ENCODE assay signal across 36 cellular contexts in the genomic region with DNA sequence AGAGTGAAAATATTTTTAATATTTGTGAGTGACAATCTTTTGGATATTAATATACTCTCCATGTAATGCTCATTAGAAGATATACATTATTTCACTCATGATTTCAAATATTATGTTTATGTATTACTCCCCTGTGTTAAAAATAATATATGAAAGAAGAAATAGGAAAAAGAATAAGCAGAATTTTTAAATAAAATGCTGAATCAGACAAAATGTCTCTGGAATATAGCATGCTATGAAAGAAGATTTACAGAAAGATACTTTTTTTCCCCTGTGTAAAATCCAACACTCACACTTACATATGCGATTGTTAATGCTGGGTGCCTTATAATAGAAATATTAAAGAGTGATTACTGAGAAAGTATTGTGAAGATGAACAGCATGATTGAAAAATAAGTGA.
DNase-seq lines count a peak whose midpoint lies in the region; ATAC-seq, FAIRE-seq and TF ChIP-seq lines count a peak whose summit lies in the region.
"Had no signal": no experiment of that assay in that cellular context is flagged by ENCODE, and none has a peak within 500 bp of the region (broad histone marks: within the 10 kb centered on the region; RNA-seq: fewer than 3 reads in every experiment).

No MANE protein-coding gene starts in this region.

- DNase-seq in HepG2 (ENCODE audit: low spot score) = no peak
- no peak for DNase-seq in right lobe of liver
- DNase-seq in A549 (ENCODE audit: low read depth in 1 of 2, low spot score in 1 of 2) = no peak
- DNase-seq in IMR-90 = no peak
- no peak for DNase-seq in K562 (ENCODE audit: extremely low read depth in 1 of 4, low spot score in 3 of 4)
- DNase-seq in NAMALWA (ENCODE audit: low spot score) = no peak
- no peak for DNase-seq in progenitor cell of endocrine pancreas (ENCODE audit: low spot score, unreplicated experiment)
- DNase-seq in T-helper 17 cell = no peak
- DNase-seq: 8988T; ACHN; AML-193; BE2C; C1 segment of cervical spinal cord; Caco-2; Calu3; CD4-positive, alpha-beta memory T cell; CD4-positive, alpha-beta T cell; CD4-positive, CD25-positive, alpha-beta regulatory T cell; CD8-positive, alpha-beta memory T cell; CD8-positive, alpha-beta T cell; COR-L47; DMS 273 treated with DMSO at 0.1 percent for 48 hours; DMS153; DMS53; DMS79; DMS79 treated with DMSO at 0.1 percent for 48 hours; DND-41; EL had no signal

- no peak overlapping the region for H4K8ac ChIP-seq in IMR-90 (ENCODE audit: low read depth in 2 of 2, low read length in 2 of 2)

- no peaks in the 10 kb centered on the region for H3K36me3 ChIP-seq in HepG2 (replicated peaks in 1 of 2; ENCODE audit: control insufficient read depth in 1 of 2, insufficient read depth in 2 of 2, low read length in 2 of 2)
- H3K36me3 ChIP-seq in right lobe of liver = no peaks in the 10 kb centered on the region
- no peaks in the 10 kb centered on the region for H3K36me3 ChIP-seq in IMR-90 (ENCODE audit: control insufficient read depth, insufficient read depth, low read length)
- H3K36me3 ChIP-seq in K562 (ENCODE audit: control insufficient read depth, insufficient read depth, low read length) = no peaks in the 10 kb centered on the region
- H3K36me3 ChIP-seq: BE2C; BLaER1; BLaER1 treated with 17β-estradiol and CSF1 and Interleukin-3, amounts not matched to agents 10 nM and 100 nM had no signal

- H2AK9ac ChIP-seq in IMR-90 (replicated peaks; ENCODE audit: low read depth, low read length, poor library complexity) = no peak overlapping the region

- H4K5ac ChIP-seq in IMR-90 (ENCODE audit: low read depth, low read length) = no peak overlapping the region

- no peak overlapping the region for H3K4ac ChIP-seq in IMR-90 (ENCODE audit: low read depth, low read length)

- H3K27me3 Mint-ChIP-seq in progenitor cell of endocrine pancreas (no peaks in the 10 kb centered on the region), T-helper 17 cell (no peaks in the 10 kb centered on the region)
- H3K27me3 Mint-ChIP-seq: B cell; CD4-positive, alpha-beta memory T cell; CD4-positive, alpha-beta T cell; CD4-positive, CD25-positive, alpha-beta regulatory T cell; CD8-positive, alpha-beta memory T cell had no signal

- H3K4me3 Mint-ChIP-seq in progenitor cell of endocrine pancreas (ENCODE audit: low read depth) = no peak overlapping the region
- no peak overlapping the region for H3K4me3 Mint-ChIP-seq in T-helper 17 cell
- H3K4me3 Mint-ChIP-seq: B cell; CD14-positive monocyte; CD4-positive, alpha-beta memory T cell; CD4-positive, alpha-beta T cell; CD4-positive, CD25-positive, alpha-beta regulatory T cell; CD8-positive, alpha-beta memory T cell; CD8-positive, alpha-beta T cell had no signal

- H3K27me3 ChIP-seq in HepG2 (ENCODE audit: control insufficient read depth in 1 of 2, insufficient read depth in 2 of 2, low read length in 2 of 2) (no peaks in the 10 kb centered on the region), right lobe of liver (no peaks in the 10 kb centered on the region), IMR-90 (ENCODE audit: control insufficient read depth, insufficient read depth, low read length) (no peaks in the 10 kb centered on the region), K562 (ENCODE audit: control insufficient read depth in 2 of 2, insufficient read depth in 2 of 2, low read length in 2 of 2) (no peaks in the 10 kb centered on the region)
- H3K27me3 ChIP-seq: BE2C; BLaER1; BLaER1 treated with 17β-estradiol and CSF1 and Interleukin-3, amounts not matched to agents 10 nM and 100 nM had no signal

- no peak overlapping the region for H2AK5ac ChIP-seq in IMR-90 (ENCODE audit: low read depth, low read length)

- no peak overlapping the region for H3K23ac ChIP-seq in IMR-90 (ENCODE audit: low read depth, low read length)

- no peak overlapping the region for H3K56ac ChIP-seq in IMR-90 (ENCODE audit: extremely low read depth, insufficient read depth, low read length)

- H3K79me2 ChIP-seq in HepG2 (ENCODE audit: insufficient read depth, low read length) = no peaks in the 10 kb centered on the region
- no peaks in the 10 kb centered on the region for H3K79me2 ChIP-seq in K562 (ENCODE audit: control insufficient read depth, insufficient read depth, low read length)

- H3K4me1 Mint-ChIP-seq in progenitor cell of endocrine pancreas (ENCODE audit: low read depth) (no peaks in the 10 kb centered on the region), T-helper 17 cell (no peaks in the 10 kb centered on the region)
- H3K4me1 Mint-ChIP-seq: B cell; CD14-positive monocyte; CD4-positive, alpha-beta memory T cell; CD4-positive, CD25-positive, alpha-beta regulatory T cell; CD8-positive, alpha-beta memory T cell had no signal

- no peak overlapping the region for H2AFZ ChIP-seq in HepG2 (ENCODE audit: low read length)
- H2AFZ ChIP-seq in IMR-90 (replicated peaks; ENCODE audit: low read length, poor library complexity) = no peak overlapping the region
- no peak overlapping the region for H2AFZ ChIP-seq in K562 (ENCODE audit: low read depth, low read length)

- no peak overlapping the region for H2BK5ac ChIP-seq in IMR-90 (ENCODE audit: low read depth, low read length, poor library complexity, severe bottlenecking)

- H3K9me1 ChIP-seq in IMR-90 (ENCODE audit: insufficient read depth, low read length) (no peaks in the 10 kb centered on the region), K562 (ENCODE audit: control insufficient read depth, insufficient read depth, low read length) (no peaks in the 10 kb centered on the region)

- no peak overlapping the region for H2BK120ac ChIP-seq in IMR-90 (ENCODE audit: low read depth, low read length)

- CTCF ChIA-PET in HepG2 (lab: Yijun Ruan, JAX; ENCODE audit: low intra/inter-chr PET ratio, low total read pairs) = no interaction called here
- CTCF ChIA-PET in A549 (lab: Yijun Ruan, JAX) = no interaction called here
- CTCF ChIA-PET in IMR-90 (lab: Yijun Ruan, JAX) = no interaction called here
- CTCF ChIA-PET in K562 (lab: Yijun Ruan, JAX; ENCODE audit: low intra/inter-chr PET ratio) = no interaction called here

- ATAC-seq in HepG2 = no peak
- ATAC-seq in right lobe of liver = no peak
- no peak for ATAC-seq in A549
- ATAC-seq in IMR-90 (ENCODE audit: low read depth) = no peak
- ATAC-seq in K562 = no peak
- ATAC-seq in T-helper 17 cell = no peak
- ATAC-seq: CD8-positive, alpha-beta T cell had no signal

- no peak overlapping the region for H3K18ac ChIP-seq in IMR-90 (ENCODE audit: low read depth, low read length)

- WGBS in HepG2 (ENCODE audit: low lambda C conversion rate) = 0% methylated on average over 1 of the region's 1 CpG
- whole genome bisulfite sequencing in right lobe of liver (ENCODE audit: insufficient coverage, low coverage, low lambda C conversion rate, missing lambda C conversion rate) = 100% methylated on average over 1 of the region's 1 CpG
- 95% methylated on average over 1 of the region's 1 CpG for WGBS in A549 (ENCODE audit: missing lambda C conversion rate)
- WGBS in IMR-90 (ENCODE audit: extremely low coverage in 2 of 2, insufficient read length in 1 of 2), 2 experiments = no CpG with 5 or more reads among the region's 1 CpG
- 0% methylated on average over 1 of the region's 1 CpG for WGBS in K562 (ENCODE audit: insufficient coverage, low coverage, missing lambda C conversion rate)

- H3K14ac ChIP-seq in IMR-90 (replicated peaks; ENCODE audit: low read depth, low read length) = no peak overlapping the region

- POLR2A ChIA-PET in HepG2 (lab: Yijun Ruan, JAX) = no interaction called here
- POLR2A ChIA-PET in A549 (lab: Yijun Ruan, JAX) = no interaction called here
- POLR2A ChIA-PET in IMR-90 (lab: Charles Lee; ENCODE audit: unreplicated experiment) = no interaction called here
- POLR2A ChIA-PET in K562 (lab: Yijun Ruan, JAX) = no interaction called here

- TF ChIP-seq POLR2A in HepG2 (IDR thresholded peaks at IDR 0.05; ENCODE audit: insufficient read depth in 1 of 2, low read depth in 2 of 2, low read length in 2 of 2) = no peak
- no peak for TF ChIP-seq POLR2A in right lobe of liver (IDR thresholded peaks at IDR 0.05)
- TF ChIP-seq POLR2A in A549 (IDR thresholded peaks at IDR 0.05; ENCODE audit: low read length) = no peak
- TF ChIP-seq POLR2A in IMR-90 (IDR thresholded peaks at IDR 0.05; ENCODE audit: low read depth, low read length) = no peak
- TF ChIP-seq POLR2A in K562 (conservative IDR thresholded peaks at IDR 0.05) = no peak

- H3K79me1 ChIP-seq in IMR-90 (ENCODE audit: low read depth in 1 of 2, low read length in 2 of 2) = no peaks in the 10 kb centered on the region

- no peak overlapping the region for H4K91ac ChIP-seq in IMR-90 (ENCODE audit: insufficient read depth, low read depth, low read length)

- no TSS peak for BruUV-seq in HepG2 (replicated peaks; lab: Mats Ljungman, UMichigan)
- BruUV-seq in IMR-90 (replicated peaks; lab: Mats Ljungman, UMichigan) = no TSS peak
- BruUV-seq in K562 (replicated peaks; lab: Mats Ljungman, UMichigan) = no TSS peak

- TF ChIP-seq EP300 in HepG2 (IDR thresholded peaks at IDR 0.05; ENCODE audit: low read depth in 2 of 2, low read length in 2 of 2) = no peak
- no peak for TF ChIP-seq EP300 in HepG2 (CRISPR knock-in tag; IDR thresholded peaks at IDR 0.05; ENCODE audit: borderline replicate concordance)
- TF ChIP-seq EP300 in A549 (IDR thresholded peaks at IDR 0.05) = no peak
- no peak for TF ChIP-seq EP300 in K562 (IDR thresholded peaks at IDR 0.05; ENCODE audit: low read length)

- H3K4me3 ChIP-seq in HepG2 (replicated peaks in 1 of 3; ENCODE audit: insufficient read depth in 1 of 3, low read depth in 2 of 3, low read length in 3 of 3) (no peak overlapping the region), right lobe of liver (no peak overlapping the region), A549 (no peak overlapping the region), IMR-90 (ENCODE audit: insufficient read depth, low read depth, low read length) (no peak overlapping the region), K562 (no peak overlapping the region)
- H3K4me3 ChIP-seq: BLaER1; BLaER1 treated with 17β-estradiol and CSF1 and Interleukin-3, amounts not matched to agents 10 nM and 100 nM had no signal

- dilution Hi-C loops in IMR-90 (cut with HindIII; ENCODE audit: low sequenced_read_pairs, unreplicated experiment) = no loop called here

- TF ChIP-seq CTCF in HepG2 (CRISPR knock-in tag; IDR thresholded peaks at IDR 0.05) (no peak), right lobe of liver (IDR thresholded peaks at IDR 0.05) (no peak), A549 (IDR thresholded peaks at IDR 0.05) (no peak), IMR-90 (conservative IDR thresholded peaks at IDR 0.05; ENCODE audit: low read depth, low read length) (no peak), K562 (IDR thresholded peaks at IDR 0.05 in 2 of 3, conservative IDR thresholded peaks at IDR 0.05 in 1 of 3; ENCODE audit: insufficient read depth in 2 of 3, low read depth in 1 of 3, low read length in 3 of 3) (no peak), progenitor cell of endocrine pancreas (IDR thresholded peaks at IDR 0.05; ENCODE audit: unreplicated experiment) (no peak)

- no peak overlapping the region for H2BK15ac ChIP-seq in IMR-90 (ENCODE audit: low read depth, low read length)

- no peak overlapping the region for H3K27ac ChIP-seq in HepG2 (ENCODE audit: extremely low read length, insufficient read depth, low read length)
- H3K27ac ChIP-seq in right lobe of liver = no peak overlapping the region
- H3K27ac ChIP-seq in A549 = no peak overlapping the region
- no peak overlapping the region for H3K27ac ChIP-seq in IMR-90 (ENCODE audit: insufficient read depth, low read length)
- H3K27ac ChIP-seq in K562 (ENCODE audit: extremely low read depth, low read depth, low read length) = no peak overlapping the region
- H3K27ac ChIP-seq: 22Rv1; BLaER1; BLaER1 treated with 17β-estradiol and CSF1 and Interleukin-3, amounts not matched to agents 10 nM and 100 nM; C4-2B had no signal

- H3K4me1 ChIP-seq in HepG2 (ENCODE audit: insufficient read depth, low read length) (no peaks in the 10 kb centered on the region), right lobe of liver (no peaks in the 10 kb centered on the region), A549 (no peaks in the 10 kb centered on the region), IMR-90 (ENCODE audit: control insufficient read depth, insufficient read depth, low read length) (no peaks in the 10 kb centered on the region), K562 (replicated peaks in 1 of 2; ENCODE audit: control insufficient read depth in 2 of 2, insufficient read depth in 2 of 2, low read length in 2 of 2) (no peaks in the 10 kb centered on the region)
- H3K4me1 ChIP-seq: BE2C; BLaER1; BLaER1 treated with 17β-estradiol and CSF1 and Interleukin-3, amounts not matched to agents 10 nM and 100 nM; Caco-2 had no signal

- H3K9ac ChIP-seq in HepG2 (ENCODE audit: insufficient read depth, low read depth, low read length) = no peak overlapping the region
- H3K9ac ChIP-seq in IMR-90 (ENCODE audit: low read depth, low read length) = no peak overlapping the region
- H3K9ac ChIP-seq in K562 (ENCODE audit: insufficient read depth in 1 of 2, low read depth in 2 of 2, low read length in 2 of 2) = no peak overlapping the region
- H3K9ac ChIP-seq: BLaER1; BLaER1 treated with 17β-estradiol and CSF1 and Interleukin-3, amounts not matched to agents 10 nM and 100 nM had no signal

- H3K27ac Mint-ChIP-seq in progenitor cell of endocrine pancreas (no peak overlapping the region), T-helper 17 cell (no peak overlapping the region)
- H3K27ac Mint-ChIP-seq: B cell; CD14-positive monocyte; CD4-positive, alpha-beta memory T cell; CD4-positive, alpha-beta T cell; CD4-positive, CD25-positive, alpha-beta regulatory T cell; CD8-positive, alpha-beta T cell had no signal

- TF ChIP-seq RAD21 in HepG2 (CRISPR knock-in tag; IDR thresholded peaks at IDR 0.05) (no peak), A549 (conservative IDR thresholded peaks at IDR 0.05 in 1 of 2, IDR thresholded peaks at IDR 0.05 in 1 of 2) (no peak), IMR-90 (IDR thresholded peaks at IDR 0.05; ENCODE audit: low read length) (no peak), K562 (CRISPR knock-in tag; conservative IDR thresholded peaks at IDR 0.05 in 1 of 2, IDR thresholded peaks at IDR 0.05 in 1 of 2) (no peak)

- no peak overlapping the region for H2BK20ac ChIP-seq in IMR-90 (ENCODE audit: low read depth, low read length)

- H3K36me3 Mint-ChIP-seq in progenitor cell of endocrine pancreas (ENCODE audit: insufficient read depth) = no peaks in the 10 kb centered on the region
- H3K36me3 Mint-ChIP-seq in T-helper 17 cell (ENCODE audit: low read depth) = no peaks in the 10 kb centered on the region
- H3K36me3 Mint-ChIP-seq: CD14-positive monocyte; CD4-positive, alpha-beta memory T cell; CD4-positive, CD25-positive, alpha-beta regulatory T cell; CD8-positive, alpha-beta memory T cell; CD8-positive, alpha-beta T cell had no signal

- no peaks in the 10 kb centered on the region for H3K9me3 Mint-ChIP-seq in progenitor cell of endocrine pancreas (ENCODE audit: low read depth)
- H3K9me3 Mint-ChIP-seq: CD4-positive, alpha-beta T cell; CD8-positive, alpha-beta T cell had no signal

- H3K4me2 ChIP-seq in HepG2 (ENCODE audit: low read depth, low read length) (no peak overlapping the region), A549 (no peak overlapping the region), IMR-90 (ENCODE audit: low read depth, low read length) (no peak overlapping the region), K562 (ENCODE audit: insufficient read depth, low read length) (no peak overlapping the region)
- H3K4me2 ChIP-seq: BLaER1; BLaER1 treated with 17β-estradiol and CSF1 and Interleukin-3, amounts not matched to agents 10 nM and 100 nM had no signal

- H3K9me3 ChIP-seq in HepG2 (ENCODE audit: low read length) (no peaks in the 10 kb centered on the region), right lobe of liver (no peaks in the 10 kb centered on the region), A549 (no peaks in the 10 kb centered on the region), IMR-90 (ENCODE audit: control insufficient read depth, insufficient read depth, low read length) (peaks cover 5% of the 10 kb centered on the region; the same call in 1 of the 2 replicates), K562 (replicated peaks; ENCODE audit: control insufficient read depth, insufficient read depth, low read depth, low read length) (no peaks in the 10 kb centered on the region), T-helper 17 cell (ENCODE audit: control insufficient read depth, low read length, poor library complexity, severe bottlenecking) (no peaks in the 10 kb centered on the region)
- H3K9me3 ChIP-seq: BE2C, Caco-2 had no signal

- intact Hi-C loops in HepG2 (cut with micrococcal nuclease; ENCODE audit: unreplicated experiment) = no loop called here
- intact Hi-C loops in right lobe of liver (cut with DNase I) = no loop called here
- intact Hi-C loops in IMR-90 (cut with micrococcal nuclease) = no loop called here
- intact Hi-C loops in K562 (cut with micrococcal nuclease) = no loop called here

- H4K20me1 ChIP-seq in HepG2 (ENCODE audit: insufficient read depth, low read length) (no peaks in the 10 kb centered on the region), IMR-90 (ENCODE audit: insufficient read depth, low read length) (no peaks in the 10 kb centered on the region), K562 (replicated peaks; ENCODE audit: control insufficient read depth, insufficient read depth, low read length) (no peaks in the 10 kb centered on the region)
- H4K20me1 ChIP-seq: BLaER1; BLaER1 treated with 17β-estradiol and CSF1 and Interleukin-3, amounts not matched to agents 10 nM and 100 nM had no signal

- in situ Hi-C loops in HepG2 (cut with HindIII; ENCODE audit: extremely low pct_ligation_motif_present, low pct_unique_long_range_greater_than_20kb) = no loop called here
- in situ Hi-C loops in IMR-90 (cut with MboI; ENCODE audit: low sequenced_read_pairs) = no loop called here
- in situ Hi-C loops in K562 (cut with MboI) = no loop called here

- FAIRE-seq in HepG2 (lab: Jason Lieb, UNC) (no peak), A549 (lab: Jason Lieb, UNC) (no peak), K562 (lab: Jason Lieb, UNC) (no peak)
- FAIRE-seq: A204.1, D721Med had no signal
